Comparison of ENCODE assay signal across 7 cellular contexts in genomic region chr17:8150194-8151119, GRCh38. TPM values are rescaled to one million over a fixed set of nuclear protein-coding genes. Genes with fewer than 3 reads are reported as not detected.
DNase-seq lines count a peak whose midpoint lies in the region; ATAC-seq and TF ChIP-seq lines count a peak whose summit lies in the region.
"Had no signal": no experiment of that assay in that cellular context is flagged by ENCODE, and none has a peak within 500 bp of the region (broad histone marks: within the 10 kb centered on the region; RNA-seq: fewer than 3 reads in every experiment).

No MANE protein-coding gene starts in this region.

- ATAC-seq in GM21390 (IDR thresholded peaks at IDR 0.05; ENCODE audit: unreplicated experiment), result no peak
- ATAC-seq in GM19452 (IDR thresholded peaks at IDR 0.05; ENCODE audit: unreplicated experiment), result no peak

- no peak for TF ChIP-seq POLR2A in thyroid gland (IDR thresholded peaks at IDR 0.05)

- TF ChIP-seq CTCF in fibroblast of lung (conservative IDR thresholded peaks at IDR 0.05 in 1 of 2, IDR thresholded peaks at IDR 0.05 in 1 of 2; ENCODE audit: low read depth in 1 of 2, low read length in 2 of 2) (no peak), thyroid gland (IDR thresholded peaks at IDR 0.05) (no peak)

- H3K4me3 Mint-ChIP-seq in activated naive CD4-positive, alpha-beta T cell treated with anti-CD3 and anti-CD28 coated beads, Interleukin-2, amount 10 ng/mL, durations not matched to agents 7 days and 5 days, result peak overlapping the region; percentile 89

- intact Hi-C loops in thyroid gland (cut with DNase I), result no loop called here

- CTCF ChIA-PET in activated naive CD4-positive, alpha-beta T cell treated with anti-CD3 and anti-CD28 coated beads, Interleukin-2, amount 10 ng/mL, durations not matched to agents 7 days and 5 days (lab: Charles Lee), result interaction anchor here (1.3 to 2.1 kb wide), 3 partner anchors 11 to 40 kb away, joined by 3 to 11 read pairs (median 3); no protein-coding TSS in a partner anchor

- H3K4me3 ChIP-seq in fibroblast of lung (replicated peaks in 1 of 4; ENCODE audit: control extremely low read depth in 1 of 4, insufficient read depth in 1 of 4, low read depth in 3 of 4, low read length in 4 of 4), result peak overlapping the region in 3 of 4 experiments; percentile 18 to 88 (median 77)
- peak overlapping the region in 1 of 3 donors; percentile 81 for H3K4me3 ChIP-seq in thyroid gland (replicated peaks in 1 of 3)

- no peak for DNase-seq in activated naive CD4-positive, alpha-beta T cell treated with anti-CD3 and anti-CD28 coated beads, Interleukin-2, amount 10 ng/mL, durations not matched to agents 7 days and 5 days
- no peak for DNase-seq in activated naive CD4-positive, alpha-beta T cell treated with anti-CD3 and anti-CD28 coated beads, Interleukin-2, amount 50 U/mL, for 16 hours
- DNase-seq in fibroblast of lung (ENCODE audit: low read depth in 2 of 2) (no peak), thyroid gland (no peak)

- H3K27ac ChIP-seq in fibroblast of lung (ENCODE audit: insufficient read depth, low read length) (peak overlapping the region; percentile 88), thyroid gland (peak overlapping the region; percentile 93 to 100 (median 98))

- H3K36me3 Mint-ChIP-seq in activated naive CD4-positive, alpha-beta T cell treated with anti-CD3 and anti-CD28 coated beads, Interleukin-2, amount 10 ng/mL, durations not matched to agents 7 days and 5 days, result peaks cover 32% of the 10 kb centered on the region

- no peak overlapping the region for H2AFZ ChIP-seq in fibroblast of lung (ENCODE audit: low read length)

- peak overlapping the region; percentile 94 for H3K4me2 ChIP-seq in fibroblast of lung (ENCODE audit: extremely low read depth, insufficient read depth, low read length)

- H3K9me3 Mint-ChIP-seq in activated naive CD4-positive, alpha-beta T cell treated with anti-CD3 and anti-CD28 coated beads, Interleukin-2, amount 10 ng/mL, durations not matched to agents 7 days and 5 days, result no peaks in the 10 kb centered on the region

- H3K4me1 Mint-ChIP-seq in activated naive CD4-positive, alpha-beta T cell treated with anti-CD3 and anti-CD28 coated beads, Interleukin-2, amount 10 ng/mL, durations not matched to agents 7 days and 5 days, result peaks cover 35% of the 10 kb centered on the region

- peak overlapping the region; percentile 54 for H3K9ac ChIP-seq in fibroblast of lung (ENCODE audit: insufficient read depth, low read length)

- no peaks in the 10 kb centered on the region for H3K9me3 ChIP-seq in fibroblast of lung (ENCODE audit: control insufficient read depth, insufficient read depth, low read depth, low read length)
- H3K9me3 ChIP-seq in thyroid gland, result no peaks in the 10 kb centered on the region

- H4K20me1 ChIP-seq in fibroblast of lung (ENCODE audit: control insufficient read depth, extremely low read depth, insufficient read depth, low read length), result no peaks in the 10 kb centered on the region

- 75 to 82% methylated on average over 11 to 15 of the region's 18 CpGs for WGBS in thyroid gland, 2 donors

- peaks cover 28% of the 10 kb centered on the region for H3K36me3 ChIP-seq in fibroblast of lung (ENCODE audit: control insufficient read depth, insufficient read depth, low read length)
- peaks cover 54 to 58% of the 10 kb centered on the region in 2 donors for H3K36me3 ChIP-seq in thyroid gland

- H3K27ac Mint-ChIP-seq in activated naive CD4-positive, alpha-beta T cell treated with anti-CD3 and anti-CD28 coated beads, Interleukin-2, amount 10 ng/mL, durations not matched to agents 7 days and 5 days, result peak overlapping the region; percentile 45

- H3K79me2 ChIP-seq in fibroblast of lung (ENCODE audit: control insufficient read depth, insufficient read depth, low read length), result peaks cover 2% of the 10 kb centered on the region

- H3K27me3 Mint-ChIP-seq in activated naive CD4-positive, alpha-beta T cell treated with anti-CD3 and anti-CD28 coated beads, Interleukin-2, amount 10 ng/mL, durations not matched to agents 7 days and 5 days, result no peaks in the 10 kb centered on the region

- no peaks in the 10 kb centered on the region for H3K27me3 ChIP-seq in fibroblast of lung (ENCODE audit: control insufficient read depth, insufficient read depth, low read length)
- no peaks in the 10 kb centered on the region for H3K27me3 ChIP-seq in thyroid gland

- H3K4me1 ChIP-seq in fibroblast of lung (ENCODE audit: control insufficient read depth, extremely low read depth, insufficient read depth, low read length) (peaks cover 19% of the 10 kb centered on the region), thyroid gland (peaks cover 30 to 33% of the 10 kb centered on the region in 2 donors)

RNA-seq across cellular contexts. Expression of gene PER1, which starts 1.7 kb away (rescaled TPM):
- total RNA-seq in fibroblast of lung, result 3.1 and 6.9 TPM in 2 replicates
- polyA plus RNA-seq in fibroblast of lung, result 2.5 and 4.1 TPM in 2 replicates
- 4.9 and 6.7 TPM in 2 replicates for polyA plus RNA-seq in fibroblast of lung (2012)
- polyA minus RNA-seq in fibroblast of lung (ENCODE audit: low replicate concordance), result 50.9 and 72.7 TPM in 2 replicates
- 100 to 1,000 TPM in 3 of 4 donors, 10 to 100 TPM in 1; 85.2 to 148 (median 137) TPM for total RNA-seq in thyroid gland

RNA-seq across cellular contexts. Expression of gene VAMP2, which starts 12.3 kb away (rescaled TPM):
- total RNA-seq in fibroblast of lung (3.6 and 8.1 TPM in 2 replicates), thyroid gland (10 to 100 TPM; 30.6 to 35.2 (median 33.4) TPM)
- 12.2 and 14.2 TPM in 2 replicates for polyA plus RNA-seq in fibroblast of lung
- 25.6 and 29.3 TPM in 2 replicates for polyA plus RNA-seq in fibroblast of lung (2012)
- 24.1 and 29.9 TPM in 2 replicates for polyA minus RNA-seq in fibroblast of lung (ENCODE audit: low replicate concordance)

RNA-seq across cellular contexts. Expression of gene TMEM107, which starts 25.7 kb away (rescaled TPM):
- 15.4 and 36.0 TPM in 2 replicates for total RNA-seq in fibroblast of lung
- polyA plus RNA-seq in fibroblast of lung, result 9.8 and 13.0 TPM in 2 replicates
- polyA plus RNA-seq in fibroblast of lung (2012), result 9.9 and 11.9 TPM in 2 replicates
- polyA minus RNA-seq in fibroblast of lung (ENCODE audit: low replicate concordance), result 27.9 and 61.8 TPM in 2 replicates
- total RNA-seq in thyroid gland, result 10 to 100 TPM; 19.7 to 34.7 (median 32.2) TPM

RNA-seq across cellular contexts. Expression of gene HES7, which starts 26.6 kb away (rescaled TPM):
- total RNA-seq in fibroblast of lung (under 0.01 TPM in 1 of 2 replicates, not detected in the other), thyroid gland (1 to 10 TPM in 1 of 4 donors, not detected in 3; 1.7 TPM)
- polyA plus RNA-seq in fibroblast of lung, result not detected in 2 replicates
- not detected in 2 replicates for polyA plus RNA-seq in fibroblast of lung (2012)
- not detected in 2 replicates for polyA minus RNA-seq in fibroblast of lung (ENCODE audit: low replicate concordance)

RNA-seq across cellular contexts. Expression of gene ALOXE3, which starts 32.1 kb away (rescaled TPM):
- total RNA-seq in fibroblast of lung (not detected in 2 replicates), thyroid gland (not detected)
- 0.01 and 0.03 TPM in 2 replicates for polyA plus RNA-seq in fibroblast of lung
- not detected in 2 replicates for polyA plus RNA-seq in fibroblast of lung (2012)
- not detected in 2 replicates for polyA minus RNA-seq in fibroblast of lung (ENCODE audit: low replicate concordance)
- total RNA-seq: Daoy had no signal

Comparison
In these comparisons a context has a peak if more than half of its experiments do, and no peak if none do; other contexts are left out.
1. RNA of gene PER1, which starts 1.7 kb away (total RNA-seq): 85.2 to 148 TPM in thyroid gland; 3.1 to 6.9 TPM in fibroblast of lung; every median in the first group is over 10 times any median in the second.